Comparison of ENCODE assay signal across 12 cellular contexts in the genomic region with DNA sequence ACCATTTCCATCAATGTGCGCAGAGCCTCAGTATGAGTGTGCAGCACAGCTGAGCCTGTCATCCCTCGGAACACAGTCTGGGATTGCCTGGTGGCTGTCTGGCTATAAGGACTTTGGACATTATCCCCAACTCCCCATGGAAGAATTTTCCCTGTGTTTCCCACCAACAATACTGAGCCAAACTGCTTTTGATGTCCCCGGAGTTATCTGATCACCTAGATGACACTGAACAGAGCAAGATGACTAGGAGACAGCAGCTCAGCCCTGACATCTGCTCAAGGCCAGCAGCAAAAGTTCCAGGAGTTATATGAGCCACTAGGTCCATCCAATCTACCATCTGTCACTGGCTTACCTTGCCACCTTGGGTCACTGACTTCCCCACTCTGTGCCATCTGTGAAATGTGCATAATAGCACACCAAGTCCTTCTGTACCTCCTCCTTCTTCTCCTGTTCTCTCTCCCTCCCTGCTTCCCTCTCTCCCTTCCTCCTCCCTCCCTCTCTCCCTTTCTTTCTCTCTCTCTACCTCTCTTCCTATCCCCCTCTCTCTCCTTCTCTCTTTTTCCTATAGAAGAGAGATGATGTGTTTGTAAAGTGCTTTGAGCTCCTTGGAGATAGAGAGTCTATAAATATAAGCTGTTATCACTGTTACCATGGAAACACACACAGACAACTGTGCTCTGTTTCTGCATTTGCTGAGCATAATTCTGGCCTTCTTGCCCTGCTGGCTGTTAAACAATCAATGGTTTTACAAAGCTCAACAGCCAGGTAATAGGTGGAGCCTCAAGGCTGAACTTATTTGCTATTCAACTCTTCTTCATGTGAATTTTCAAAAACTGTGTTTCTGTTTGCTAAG. TPM values are rescaled to one million over a fixed set of nuclear protein-coding genes. Genes with fewer than 3 reads are reported as not detected.
A peak's percentile ranks its signal among the peaks of the same experiment; 100 is the strongest.
DNase-seq lines count a peak whose midpoint lies in the region; ATAC-seq, FAIRE-seq and TF ChIP-seq lines count a peak whose summit lies in the region.
"Had no signal": no experiment of that assay in that cellular context is flagged by ENCODE, and none has a peak within 500 bp of the region (broad histone marks: within the 10 kb centered on the region; RNA-seq: fewer than 3 reads in every experiment).

No MANE protein-coding gene starts in this region.

- ATAC-seq in WTC11 = no peak
- ATAC-seq: Panc1 had no signal

- no peaks in the 10 kb centered on the region for H3K9me2 ChIP-seq in SK-N-SH

- H3K27ac ChIP-seq in SK-N-SH (ENCODE audit: low read depth in 2 of 2, low read length in 1 of 2) (peak overlapping the region in 1 of 2 experiments; percentile 77; a peak in 3 of 4 replicates), small intestine (ENCODE audit: low read depth in 1 of 2, low read length in 1 of 2) (peak overlapping the region in 1 of 2 donors; percentile 27)

- TF ChIP-seq EP300 in SK-N-SH (IDR thresholded peaks at IDR 0.05; ENCODE audit: borderline replicate concordance in 1 of 2, low read depth in 1 of 2, low read length in 1 of 2) = no peak

- no peaks in the 10 kb centered on the region for H4K20me1 ChIP-seq in SK-N-SH (ENCODE audit: insufficient read depth)

- H3K4me2 ChIP-seq in SK-N-SH = no peak overlapping the region

- H3K27me3 Mint-ChIP-seq in glutamatergic neuron (ENCODE audit: unreplicated experiment) (peaks cover 2% of the 10 kb centered on the region), WTC11 (ENCODE audit: low read depth) (no peaks in the 10 kb centered on the region)

- POLR2A ChIA-PET in SK-N-SH (lab: Yijun Ruan, JAX) = interaction anchor here (1.1 kb wide), 1 partner anchor 21 kb away, joined by 4 read pairs; no protein-coding TSS in a partner anchor
- POLR2A ChIA-PET in WTC11 (lab: Charles Lee) = no interaction called here

- no peaks in the 10 kb centered on the region for H3K79me2 ChIP-seq in SK-N-SH (ENCODE audit: insufficient read depth)

- DNase-seq in NCI-H1105 treated with DMSO at 0.1 percent for 48 hours (lab: John Stamatoyannopoulos, UW) = peak; percentile 22
- no peak for DNase-seq in NCI-H1105 (lab: John Stamatoyannopoulos, UW)
- DNase-seq in SK-N-SH = no peak
- DNase-seq in glutamatergic neuron = no peak
- DNase-seq in small intestine = peak; percentile 64
- no peak for DNase-seq in T1000 (lab: John Stamatoyannopoulos, UW)
- DNase-seq in iPS-NIHi11 (ENCODE audit: low spot score) = no peak
- DNase-seq in WTC11 (ENCODE audit: low spot score) = no peak
- DNase-seq: H7 had no signal

- H3F3A ChIP-seq in SK-N-SH (replicated peaks; ENCODE audit: insufficient read depth) = no peaks in the 10 kb centered on the region

- H3K4me1 Mint-ChIP-seq in glutamatergic neuron (ENCODE audit: low read depth, unreplicated experiment) (peaks cover 12% of the 10 kb centered on the region), WTC11 (peaks cover 7% of the 10 kb centered on the region)

- H3K4me3 Mint-ChIP-seq in glutamatergic neuron (ENCODE audit: unreplicated experiment) (no peak overlapping the region), WTC11 (no peak overlapping the region)

- peaks cover 3% of the 10 kb centered on the region for H3K9me3 Mint-ChIP-seq in glutamatergic neuron (ENCODE audit: unreplicated experiment)
- no peaks in the 10 kb centered on the region for H3K9me3 Mint-ChIP-seq in WTC11

- no peak overlapping the region for H3K9ac ChIP-seq in SK-N-SH

- H3K27me3 ChIP-seq in SK-N-SH (ENCODE audit: insufficient read depth) (no peaks in the 10 kb centered on the region), small intestine (ENCODE audit: control insufficient read depth in 2 of 2, insufficient read depth in 2 of 2, low read length in 2 of 2) (no peaks in the 10 kb centered on the region)

- H3K27ac Mint-ChIP-seq in glutamatergic neuron (ENCODE audit: unreplicated experiment) (peak overlapping the region; percentile 81), WTC11 (no peak overlapping the region)

- H3K4me3 ChIP-seq in SK-N-SH (ENCODE audit: low read depth in 2 of 2, low read length in 1 of 2) = no peak overlapping the region
- no peak overlapping the region for H3K4me3 ChIP-seq in small intestine (ENCODE audit: low read depth in 1 of 2, low read length in 2 of 2)
- H3K4me3 ChIP-seq: lung had no signal

- H3K4me1 ChIP-seq in SK-N-SH (ENCODE audit: control insufficient read depth in 1 of 2, insufficient read depth in 2 of 2, low read depth in 1 of 2, low read length in 1 of 2) (peaks cover 0 to 29% of the 10 kb centered on the region in 2 experiments; a peak in 2 of 4 replicates), small intestine (ENCODE audit: control insufficient read depth in 2 of 2, insufficient read depth in 1 of 2, low read depth in 1 of 2, low read length in 1 of 2) (peaks cover 2 to 4% of the 10 kb centered on the region in 2 donors)

- no peaks in the 10 kb centered on the region for H3K36me3 Mint-ChIP-seq in glutamatergic neuron (ENCODE audit: unreplicated experiment)
- no peaks in the 10 kb centered on the region for H3K36me3 Mint-ChIP-seq in WTC11

- TF ChIP-seq CTCF in SK-N-SH (IDR thresholded peaks at IDR 0.05) = no peak
- TF ChIP-seq CTCF in glutamatergic neuron (IDR thresholded peaks at IDR 0.05; ENCODE audit: partially characterized antibody, unreplicated experiment) = no peak
- TF ChIP-seq CTCF in WTC11 (IDR thresholded peaks at IDR 0.05) = no peak

- FAIRE-seq in small intestine (lab: Jason Lieb, UNC) = no peak
- FAIRE-seq: HTR-8/SVneo had no signal

- H3K9me3 ChIP-seq in SK-N-SH (no peaks in the 10 kb centered on the region), small intestine (ENCODE audit: control insufficient read depth, low read depth) (no peaks in the 10 kb centered on the region)

- no peak for TF ChIP-seq RAD21 in SK-N-SH (IDR thresholded peaks at IDR 0.05; ENCODE audit: low read length)

- 67% methylated on average over 3 of the region's 3 CpGs for WGBS in SK-N-SH (ENCODE audit: low lambda C conversion rate)
- WGBS in small intestine, 3 donors = 43 to 76% (median 57%) methylated on average over 3 of the region's 3 CpGs

- CTCF ChIA-PET in SK-N-SH (lab: Yijun Ruan, JAX) (interaction anchor here (1.1 to 1.5 kb wide), 2 partner anchors 18 to 484 kb away, joined by 3 read pairs; no protein-coding TSS in a partner anchor), WTC11 (lab: Charles Lee) (no interaction called here)

- H3K36me3 ChIP-seq in SK-N-SH (replicated peaks in 1 of 2; ENCODE audit: control insufficient read depth in 1 of 2, insufficient read depth in 2 of 2, low read length in 1 of 2) (no peaks in the 10 kb centered on the region), small intestine (ENCODE audit: control insufficient read depth in 2 of 2, insufficient read depth in 2 of 2, low read length in 2 of 2) (no peaks in the 10 kb centered on the region)

- H2AFZ ChIP-seq in SK-N-SH (ENCODE audit: low read depth) = no peak overlapping the region

TF ChIP-seq in SK-N-SH, 30 proteins besides CTCF, POLR2A, EP300 and RAD21 (continues in another document):
- no peak for TF ChIP-seq YY1 (IDR thresholded peaks at IDR 0.05; ENCODE audit: low read depth)

TF ChIP-seq in WTC11, 78 proteins besides CTCF, POLR2A, EP300 and RAD21 (continues in another document):
- TF ChIP-seq, protein P1, sequence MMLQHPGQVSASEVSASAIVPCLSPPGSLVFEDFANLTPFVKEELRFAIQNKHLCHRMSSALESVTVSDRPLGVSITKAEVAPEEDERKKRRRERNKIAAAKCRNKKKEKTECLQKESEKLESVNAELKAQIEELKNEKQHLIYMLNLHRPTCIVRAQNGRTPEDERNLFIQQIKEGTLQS (CRISPR knock-in tag; conservative IDR thresholded peaks at IDR 0.05) = no peak
- no peak for TF ChIP-seq NFYB (CRISPR knock-in tag; conservative IDR thresholded peaks at IDR 0.05; ENCODE audit: low read depth)
- TF ChIP-seq ZNF232 (CRISPR knock-in tag; IDR thresholded peaks at IDR 0.05) = no peak
- TF ChIP-seq, protein P2, sequence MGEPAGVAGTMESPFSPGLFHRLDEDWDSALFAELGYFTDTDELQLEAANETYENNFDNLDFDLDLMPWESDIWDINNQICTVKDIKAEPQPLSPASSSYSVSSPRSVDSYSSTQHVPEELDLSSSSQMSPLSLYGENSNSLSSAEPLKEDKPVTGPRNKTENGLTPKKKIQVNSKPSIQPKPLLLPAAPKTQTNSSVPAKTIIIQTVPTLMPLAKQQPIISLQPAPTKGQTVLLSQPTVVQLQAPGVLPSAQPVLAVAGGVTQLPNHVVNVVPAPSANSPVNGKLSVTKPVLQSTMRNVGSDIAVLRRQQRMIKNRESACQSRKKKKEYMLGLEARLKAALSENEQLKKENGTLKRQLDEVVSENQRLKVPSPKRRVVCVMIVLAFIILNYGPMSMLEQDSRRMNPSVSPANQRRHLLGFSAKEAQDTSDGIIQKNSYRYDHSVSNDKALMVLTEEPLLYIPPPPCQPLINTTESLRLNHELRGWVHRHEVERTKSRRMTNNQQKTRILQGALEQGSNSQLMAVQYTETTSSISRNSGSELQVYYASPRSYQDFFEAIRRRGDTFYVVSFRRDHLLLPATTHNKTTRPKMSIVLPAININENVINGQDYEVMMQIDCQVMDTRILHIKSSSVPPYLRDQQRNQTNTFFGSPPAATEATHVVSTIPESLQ (CRISPR knock-in tag; IDR thresholded peaks at IDR 0.05) = no peak
- TF ChIP-seq, protein P3, sequence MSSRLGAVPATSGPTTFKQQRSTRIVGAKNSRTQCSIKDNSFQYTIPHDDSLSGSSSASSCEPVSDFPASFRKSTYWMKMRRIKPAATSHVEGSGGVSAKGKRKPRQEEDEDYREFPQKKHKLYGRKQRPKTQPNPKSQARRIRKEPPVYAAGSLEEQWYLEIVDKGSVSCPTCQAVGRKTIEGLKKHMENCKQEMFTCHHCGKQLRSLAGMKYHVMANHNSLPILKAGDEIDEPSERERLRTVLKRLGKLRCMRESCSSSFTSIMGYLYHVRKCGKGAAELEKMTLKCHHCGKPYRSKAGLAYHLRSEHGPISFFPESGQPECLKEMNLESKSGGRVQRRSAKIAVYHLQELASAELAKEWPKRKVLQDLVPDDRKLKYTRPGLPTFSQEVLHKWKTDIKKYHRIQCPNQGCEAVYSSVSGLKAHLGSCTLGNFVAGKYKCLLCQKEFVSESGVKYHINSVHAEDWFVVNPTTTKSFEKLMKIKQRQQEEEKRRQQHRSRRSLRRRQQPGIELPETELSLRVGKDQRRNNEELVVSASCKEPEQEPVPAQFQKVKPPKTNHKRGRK (CRISPR knock-in tag; IDR thresholded peaks at IDR 0.05; ENCODE audit: borderline replicate concordance) = no peak

RNA-seq across cellular contexts. Expression of a gene that starts 19.7 kb away (rescaled TPM):
- polyA plus RNA-seq in SK-N-SH (2012; rRNA removed) = 49.5 and 52.7 TPM in 2 replicates
- 64.4 and 75.2 TPM in 2 replicates for polyA plus RNA-seq in SK-N-SH (2012; cell fraction: cytosol; rRNA removed)
- polyA plus RNA-seq in SK-N-SH (2012; cell fraction: nucleus; rRNA removed) = 18.5 and 36.8 TPM in 2 replicates
- total RNA-seq in glutamatergic neuron (ENCODE audit: unreplicated experiment) = 108 TPM
- polyA plus RNA-seq in small intestine = 100 to 1,000 TPM; 216 to 240 (median 238) TPM
- 40.7 to 41.9 TPM (median 41.8 TPM) in 3 replicates for total RNA-seq in WTC11 (2021)

Comparison
In these comparisons a context has a peak if more than half of its experiments do, and no peak if none do; other contexts are left out.
1. DNase-seq: peak in NCI-H1105 treated with DMSO at 0.1 percent for 48 hours (single experiment) and small intestine (single experiment); none in NCI-H1105 (single experiment), SK-N-SH (single experiment), glutamatergic neuron (single experiment), T1000 (single experiment), iPS-NIHi11 (single experiment) and WTC11 (single experiment).